In genomic region chr5:33241826-33242225, GRCh38 we compare ENCODE assay signal across 9 cellular contexts.
A peak's percentile ranks its signal among the peaks of the same experiment; 100 is the strongest.
DNase-seq lines count a peak whose midpoint lies in the region; ATAC-seq lines count a peak whose summit lies in the region.
"Had no signal": no experiment of that assay in that cellular context is flagged by ENCODE, and none has a peak within 500 bp of the region (broad histone marks: within the 10 kb centered on the region; RNA-seq: fewer than 3 reads in every experiment).

No MANE protein-coding gene starts in this region.

- DNase-seq in Right ventricle myocardium inferior (ENCODE audit: missing footprints) (no peak), cardiac septum (ENCODE audit: low spot score) (no peak), H7 (no peak)
- DNase-seq in stimulated activated naive B cell treated with anti-CD40 and anti-IgM and Interleukin-4, amounts not matched to agents 10 μg/mL and 1 μg/mL and 100 μg/mL, for 72 hours = peak; percentile 1
- no peak for DNase-seq in activated T-cell treated with anti-CD3 and anti-CD28 coated beads, Interleukin-2, amount 50 U/mL, for 1 hour
- DNase-seq: stimulated activated CD4-positive, alpha-beta T cell treated with anti-CD3 and anti-CD28 coated beads, Interleukin-12 subunit alpha, Interleukin-12 subunit beta, amount 100 ng/mL, for 4 hours had no signal

- peaks cover 49% of the 10 kb centered on the region for H3K4me1 Mint-ChIP-seq in dendritic cell treated with granulocyte-macrophage colony-stimulating factor and Interleukin-4, amounts not matched to agents 40 ng/mL and 50 ng/mL, for 4 days (ENCODE audit: low read depth)
- H3K4me1 Mint-ChIP-seq in stimulated activated naive B cell treated with anti-CD40 and anti-IgM and Interleukin-4, amounts not matched to agents 10 μg/mL and 1 μg/mL and 100 μg/mL, for 72 hours = peaks cover 19 to 40% of the 10 kb centered on the region in 2 donors

- intact Hi-C loops in Right ventricle myocardium inferior (cut with DNase I) (no loop called here), cardiac septum (cut with DNase I) (no loop called here)
- intact Hi-C loops in dendritic cell treated with granulocyte-macrophage colony-stimulating factor and Interleukin-4, amounts not matched to agents 40 ng/mL and 50 ng/mL, for 4 days (cut with micrococcal nuclease) = loop anchor here (2.0 to 5.0 kb wide), 3 partner anchors 15 to 60 kb away; no protein-coding TSS in a partner anchor

- H3K27me3 ChIP-seq in H7 (ENCODE audit: control insufficient read depth, insufficient read depth, low read length) = no peaks in the 10 kb centered on the region

- peak overlapping the region; percentile 94 for H3K27ac Mint-ChIP-seq in dendritic cell treated with granulocyte-macrophage colony-stimulating factor and Interleukin-4, amounts not matched to agents 40 ng/mL and 50 ng/mL, for 4 days
- H3K27ac Mint-ChIP-seq in stimulated activated naive B cell treated with anti-CD40 and anti-IgM and Interleukin-4, amounts not matched to agents 10 μg/mL and 1 μg/mL and 100 μg/mL, for 72 hours = peak overlapping the region; percentile 85

- no peaks in the 10 kb centered on the region for H3K36me3 ChIP-seq in H7 (replicated peaks; ENCODE audit: control insufficient read depth, insufficient read depth, low read length)

- peaks cover 6% of the 10 kb centered on the region for H3K36me3 Mint-ChIP-seq in dendritic cell treated with granulocyte-macrophage colony-stimulating factor and Interleukin-4, amounts not matched to agents 40 ng/mL and 50 ng/mL, for 4 days (ENCODE audit: low read depth)
- no peaks in the 10 kb centered on the region for H3K36me3 Mint-ChIP-seq in stimulated activated naive B cell treated with anti-CD40 and anti-IgM and Interleukin-4, amounts not matched to agents 10 μg/mL and 1 μg/mL and 100 μg/mL, for 72 hours

- peak; percentile 39 for ATAC-seq in Right ventricle myocardium inferior
- ATAC-seq in HG03432 (IDR thresholded peaks at IDR 0.05; ENCODE audit: unreplicated experiment) = peak; percentile 49
- peak; percentile 83 to 85 for ATAC-seq in stimulated activated naive B cell treated with anti-CD40 and anti-IgM and Interleukin-4, amounts not matched to agents 10 μg/mL and 1 μg/mL and 100 μg/mL, for 72 hours (replicated peaks)
- ATAC-seq in HG02759 (IDR thresholded peaks at IDR 0.05; ENCODE audit: unreplicated experiment) = no peak

- no peak overlapping the region for H3K4me3 ChIP-seq in H7 (ENCODE audit: insufficient read depth, low read depth, low read length)

- H3K27me3 Mint-ChIP-seq in dendritic cell treated with granulocyte-macrophage colony-stimulating factor and Interleukin-4, amounts not matched to agents 40 ng/mL and 50 ng/mL, for 4 days = no peaks in the 10 kb centered on the region
- H3K27me3 Mint-ChIP-seq in stimulated activated naive B cell treated with anti-CD40 and anti-IgM and Interleukin-4, amounts not matched to agents 10 μg/mL and 1 μg/mL and 100 μg/mL, for 72 hours = no peaks in the 10 kb centered on the region

- H3K9me3 Mint-ChIP-seq in dendritic cell treated with granulocyte-macrophage colony-stimulating factor and Interleukin-4, amounts not matched to agents 40 ng/mL and 50 ng/mL, for 4 days = no peaks in the 10 kb centered on the region
- H3K9me3 Mint-ChIP-seq in stimulated activated naive B cell treated with anti-CD40 and anti-IgM and Interleukin-4, amounts not matched to agents 10 μg/mL and 1 μg/mL and 100 μg/mL, for 72 hours = peaks cover 0 to 3% of the 10 kb centered on the region in 2 donors

- H3K4me3 Mint-ChIP-seq in dendritic cell treated with granulocyte-macrophage colony-stimulating factor and Interleukin-4, amounts not matched to agents 40 ng/mL and 50 ng/mL, for 4 days = peak overlapping the region; percentile 41
- H3K4me3 Mint-ChIP-seq in stimulated activated naive B cell treated with anti-CD40 and anti-IgM and Interleukin-4, amounts not matched to agents 10 μg/mL and 1 μg/mL and 100 μg/mL, for 72 hours = no peak overlapping the region
